In the genomic region with DNA sequence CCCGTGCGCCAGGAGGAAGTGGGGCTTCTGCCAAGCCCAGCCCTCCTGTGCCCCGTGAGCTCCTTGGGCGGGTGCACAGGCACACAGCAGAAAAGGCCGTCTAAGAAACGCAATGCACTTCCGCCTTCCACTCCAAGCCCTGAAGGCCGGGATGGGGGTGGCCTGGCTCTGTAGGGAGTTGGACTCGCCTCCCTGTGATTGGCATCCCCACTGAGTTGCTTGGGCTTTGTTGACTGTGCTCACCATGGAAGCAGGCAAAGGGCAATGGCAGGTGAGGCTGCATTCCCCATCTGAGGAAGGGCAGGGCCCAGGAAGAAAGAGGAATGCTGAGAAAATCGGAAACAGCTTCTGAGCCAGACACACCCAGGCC, we compare ENCODE assay signal across 10 cellular contexts.
DNase-seq lines count a peak whose midpoint lies in the region; ATAC-seq and TF ChIP-seq lines count a peak whose summit lies in the region.
"Had no signal": no experiment of that assay in that cellular context is flagged by ENCODE, and none has a peak within 500 bp of the region (broad histone marks: within the 10 kb centered on the region; RNA-seq: fewer than 3 reads in every experiment).

No MANE protein-coding gene starts in this region.

- TF ChIP-seq CTCF in left ventricle myocardium inferior (IDR thresholded peaks at IDR 0.05; ENCODE audit: borderline replicate concordance): no peak
- no peak for TF ChIP-seq CTCF in RWPE1 (conservative IDR thresholded peaks at IDR 0.05; ENCODE audit: low read depth)
- no peak for TF ChIP-seq CTCF in left lung (IDR thresholded peaks at IDR 0.05)

- DNase-seq in Right ventricle myocardium superior (no peak), left ventricle myocardium inferior (no peak), RWPE1 (ENCODE audit: low spot score) (peak; percentile 85), left lung (peak; percentile 88 to 90), T-helper 9 cell (no peak), NCI-H82 (lab: John Stamatoyannopoulos, UW) (no peak), AG08395 (ENCODE audit: low spot score) (no peak)
- DNase-seq: stimulated activated CD8-positive, alpha-beta memory T cell treated with anti-CD3 and anti-CD28 coated beads, Interleukin-4, amount 100 ng/mL, for 48 hours had no signal

- no peak overlapping the region for H3K27ac ChIP-seq in left ventricle myocardium inferior (replicated peaks)
- peak overlapping the region; percentile 92 for H3K27ac ChIP-seq in RWPE1
- H3K27ac ChIP-seq in left lung: peak overlapping the region; percentile 74 to 82
- H3K27ac ChIP-seq in urinary bladder (ENCODE audit: low read depth): peak overlapping the region; percentile 51

- H3K9me3 ChIP-seq in left ventricle myocardium inferior (replicated peaks): no peaks in the 10 kb centered on the region
- no peaks in the 10 kb centered on the region for H3K9me3 ChIP-seq in left lung
- H3K9me3 ChIP-seq: HAP-1 had no signal

- CTCF ChIA-PET in RWPE1 (lab: Yijun Ruan, JAX): interaction anchor here (0.7 kb wide), 1 partner anchor 85 kb away, joined by 3 read pairs; no protein-coding TSS in a partner anchor

- intact Hi-C loops in Right ventricle myocardium superior (cut with DNase I): no loop called here
- intact Hi-C loops in left ventricle myocardium inferior (cut with micrococcal nuclease): no loop called here
- intact Hi-C loops in left lung (cut with DNase I): no loop called here

- 76% methylated on average over 10 of the region's 10 CpGs for WGBS in urinary bladder

- H3K4me3 ChIP-seq in left ventricle myocardium inferior: no peak overlapping the region
- H3K4me3 ChIP-seq in left lung: peak overlapping the region in 1 of 2 donors; percentile 0
- H3K4me3 ChIP-seq in urinary bladder (ENCODE audit: low read depth, low read length): no peak overlapping the region
- H3K4me3 ChIP-seq: HAP-1 had no signal

- H3K36me3 ChIP-seq in left ventricle myocardium inferior: no peaks in the 10 kb centered on the region
- H3K36me3 ChIP-seq in left lung: no peaks in the 10 kb centered on the region
- no peaks in the 10 kb centered on the region for H3K36me3 ChIP-seq in urinary bladder (ENCODE audit: insufficient read depth)
- H3K36me3 ChIP-seq: HAP-1 had no signal

- H3K4me1 ChIP-seq in left ventricle myocardium inferior: no peaks in the 10 kb centered on the region
- H3K4me1 ChIP-seq in left lung: no peaks in the 10 kb centered on the region
- no peaks in the 10 kb centered on the region for H3K4me1 ChIP-seq in urinary bladder (ENCODE audit: insufficient read depth)
- H3K4me1 ChIP-seq: HAP-1 had no signal

- peaks cover 24% of the 10 kb centered on the region for H3K27me3 ChIP-seq in left ventricle myocardium inferior (ENCODE audit: low read depth)
- no peaks in the 10 kb centered on the region for H3K27me3 ChIP-seq in left lung

- POLR2A ChIA-PET in RWPE1 (lab: Yijun Ruan, JAX; ENCODE audit: low non-redundant PET): no interaction called here

- ATAC-seq in Right ventricle myocardium superior (ENCODE audit: poor library complexity) (peak; percentile 51), left lung (peak; percentile 88)

Comparison
In these comparisons a context has a peak if more than half of its experiments do, and no peak if none do; other contexts are left out.
1. DNase-seq: peak in RWPE1 (single experiment) and left lung (2 of 2); none in Right ventricle myocardium superior (single experiment), left ventricle myocardium inferior (single experiment), T-helper 9 cell (single experiment), NCI-H82 (single experiment) and AG08395 (single experiment).